In the genomic region with DNA sequence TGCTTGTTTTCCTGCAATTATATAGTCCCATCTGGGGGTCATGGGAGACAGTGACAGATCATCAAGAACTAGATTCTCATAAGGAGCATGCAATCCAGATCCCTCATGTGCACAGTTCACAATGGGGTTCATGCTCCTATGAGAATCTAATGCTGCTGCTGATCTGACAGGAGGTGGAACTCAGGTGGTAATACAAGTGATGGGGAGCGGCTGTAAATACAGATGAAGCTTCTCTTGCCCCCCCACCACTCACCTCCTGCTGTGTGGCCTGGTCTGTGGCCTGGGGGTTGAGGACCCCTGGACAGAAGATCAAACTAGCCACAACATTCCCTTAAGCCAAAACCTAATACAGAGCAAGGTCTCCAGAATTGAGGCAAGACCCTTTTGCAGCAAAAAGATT, we compare ENCODE assay signal across 26 cellular contexts.
"Had no signal": no experiment of that assay in that cellular context is flagged by ENCODE, and none has a peak within 500 bp of the region (broad histone marks: within the 10 kb centered on the region; RNA-seq: fewer than 3 reads in every experiment).

No MANE protein-coding gene starts in this region.

- H3K4me3 Mint-ChIP-seq: dendritic cell treated with granulocyte-macrophage colony-stimulating factor and Interleukin-4, amounts not matched to agents 40 ng/mL and 50 ng/mL, for 4 days; effector memory CD8-positive, alpha-beta T cell; endodermal cell had no signal

- H3K79me2 ChIP-seq: hepatocyte had no signal

- H3K36me3 ChIP-seq: colonic mucosa, esophagus muscularis mucosa, esophagus squamous epithelium, gastrocnemius medialis, gastroesophageal sphincter, heart left ventricle, heart right ventricle had no signal

- H3K4me2 ChIP-seq: hepatocyte had no signal

- DNase-seq: colonic mucosa; cortex of kidney; dermis blood vessel endothelial cell; dorsolateral prefrontal cortex; effector CD4-positive, alpha-beta T cell; effector CD8-positive, alpha-beta T cell; effector memory CD4-positive, alpha-beta T cell; effector memory CD8-positive, alpha-beta T cell; endodermal cell; erythroblast; esophagus squamous epithelium; foreskin fibroblast; foreskin keratinocyte; foreskin melanocyte; gastrocnemius medialis; glutamatergic neuron; head of caudate nucleus; heart left ventricle; heart right ventricle had no signal

- H3K4me1 ChIP-seq: colonic mucosa, esophagus muscularis mucosa, esophagus squamous epithelium, foreskin keratinocyte, gastrocnemius medialis, gastroesophageal sphincter, heart left ventricle, heart right ventricle had no signal

- H3K9me3 ChIP-seq: colonic mucosa, esophagus muscularis mucosa, esophagus squamous epithelium, gastrocnemius medialis, gastroesophageal sphincter, heart left ventricle, heart right ventricle had no signal

- H3K27ac Mint-ChIP-seq: dendritic cell treated with granulocyte-macrophage colony-stimulating factor and Interleukin-4, amounts not matched to agents 40 ng/mL and 50 ng/mL, for 4 days; effector memory CD8-positive, alpha-beta T cell; endodermal cell had no signal

- H3K4me3 ChIP-seq: colonic mucosa, coronary artery, dorsolateral prefrontal cortex, esophagus muscularis mucosa, esophagus squamous epithelium, gastrocnemius medialis, gastroesophageal sphincter, heart left ventricle, heart right ventricle, hepatocyte had no signal

- ATAC-seq: effector memory CD8-positive, alpha-beta T cell; esophagus mucosa; foreskin keratinocyte; gastrocnemius medialis; gastroesophageal sphincter; heart left ventricle; heart right ventricle had no signal

- H3K4me1 Mint-ChIP-seq: endodermal cell had no signal

- H3K27me3 ChIP-seq: colonic mucosa, dorsolateral prefrontal cortex, esophagus muscularis mucosa, esophagus squamous epithelium, foreskin keratinocyte, gastrocnemius medialis, gastroesophageal sphincter, heart left ventricle, heart right ventricle, hepatocyte had no signal

- H3K27ac ChIP-seq: colonic mucosa, coronary artery, epithelial cell of prostate, esophagus muscularis mucosa, esophagus squamous epithelium, foreskin keratinocyte, gastrocnemius medialis, gastroesophageal sphincter, heart left ventricle, heart right ventricle, hepatocyte had no signal

- H2AFZ ChIP-seq: hepatocyte had no signal

- H3K9me3 Mint-ChIP-seq: dendritic cell treated with granulocyte-macrophage colony-stimulating factor and Interleukin-4, amounts not matched to agents 40 ng/mL and 50 ng/mL, for 4 days; effector memory CD8-positive, alpha-beta T cell; endodermal cell had no signal
